In the genomic region with DNA sequence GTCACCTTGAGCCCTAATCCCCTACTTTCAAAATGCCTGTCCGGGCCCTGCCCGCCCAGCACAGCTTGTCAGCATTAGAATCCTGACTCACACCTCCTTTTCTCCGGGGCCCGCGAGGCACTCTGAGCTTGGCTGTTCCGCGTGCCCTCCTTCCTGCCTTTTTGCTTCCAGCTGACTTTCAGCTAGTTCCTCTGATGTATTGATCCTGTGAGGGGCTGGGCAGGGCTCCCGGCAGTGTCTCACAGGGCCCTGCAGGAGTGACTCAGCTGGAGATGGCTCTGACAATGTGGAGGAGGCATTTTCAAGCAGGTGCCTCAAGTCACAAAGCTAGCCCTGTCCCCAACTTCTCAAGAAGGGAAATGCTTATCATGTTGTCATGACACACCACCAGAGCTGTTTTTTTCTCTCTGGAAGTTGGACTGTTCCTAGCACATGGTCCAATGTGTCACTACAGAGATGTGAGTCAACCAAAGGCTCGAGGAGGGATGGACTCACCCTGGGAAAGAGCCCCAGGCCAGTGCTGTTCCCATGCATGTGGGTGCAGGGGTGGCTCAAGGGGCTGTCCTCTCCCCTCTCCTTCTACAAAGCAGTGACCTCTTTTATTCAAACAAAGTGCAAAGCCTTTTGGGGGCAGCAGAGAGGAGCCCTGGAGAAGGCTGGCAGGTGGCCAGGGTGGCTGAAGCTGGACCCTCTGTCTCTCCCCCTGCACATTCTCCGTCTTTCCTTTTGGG, we compare ENCODE assay signal across 12 cellular contexts. TPM values are rescaled to one million over a fixed set of nuclear protein-coding genes. Genes with fewer than 3 reads are reported as not detected.
DNase-seq lines count a peak whose midpoint lies in the region; FAIRE-seq and TF ChIP-seq lines count a peak whose summit lies in the region.
"Had no signal": no experiment of that assay in that cellular context is flagged by ENCODE, and none has a peak within 500 bp of the region (broad histone marks: within the 10 kb centered on the region; RNA-seq: fewer than 3 reads in every experiment).

No MANE protein-coding gene starts in this region.

- dilution Hi-C loops in keratinocyte (cut with MboI; ENCODE audit: extremely low pct_ligation_motif_present, low sequenced_read_pairs) = no loop called here

- H3K27ac Mint-ChIP-seq in CD14-positive monocyte (peak overlapping the region in 5 of 7 donors; percentile 33 to 82 (median 72)), astrocyte (ENCODE audit: unreplicated experiment) (peak overlapping the region; percentile 66)
- H3K27ac Mint-ChIP-seq: activated naive CD8-positive, alpha-beta T cell treated with anti-CD3 and anti-CD28 coated beads for 36 hours had no signal

- H3K9ac ChIP-seq in astrocyte (ENCODE audit: low read length) (no peak overlapping the region), keratinocyte (ENCODE audit: control insufficient read depth, extremely low read depth, insufficient read depth, low read length) (no peak overlapping the region)

- H3K79me2 ChIP-seq in astrocyte (ENCODE audit: insufficient read depth, low read length) = no peaks in the 10 kb centered on the region
- no peaks in the 10 kb centered on the region for H3K79me2 ChIP-seq in keratinocyte (ENCODE audit: control insufficient read depth, insufficient read depth, low read length)

- H3K4me3 ChIP-seq in astrocyte (ENCODE audit: insufficient read depth, low read depth, low read length) (no peak overlapping the region), keratinocyte (ENCODE audit: control insufficient read depth in 2 of 3, extremely low read depth in 1 of 3, insufficient read depth in 2 of 3, low read depth in 1 of 3, low read length in 3 of 3) (no peak overlapping the region)
- H3K4me3 ChIP-seq: SJSA1 had no signal

- H3K27me3 ChIP-seq in astrocyte (ENCODE audit: insufficient read depth, low read length) (peaks cover 3% of the 10 kb centered on the region), keratinocyte (ENCODE audit: control insufficient read depth, extremely low read depth, insufficient read depth, low read length) (no peaks in the 10 kb centered on the region)

- peaks cover 0 to 4% (median 2%) of the 10 kb centered on the region in 3 donors for H3K27me3 Mint-ChIP-seq in CD14-positive monocyte (ENCODE audit: low read depth in 3 of 3)
- peaks cover 7% of the 10 kb centered on the region for H3K27me3 Mint-ChIP-seq in astrocyte (ENCODE audit: low read depth, unreplicated experiment)
- H3K27me3 Mint-ChIP-seq: activated naive CD8-positive, alpha-beta T cell treated with anti-CD3 and anti-CD28 coated beads for 36 hours had no signal

- H3K36me3 Mint-ChIP-seq in CD14-positive monocyte (peaks cover 0 to 4% of the 10 kb centered on the region in 2 donors), astrocyte (ENCODE audit: low read depth, unreplicated experiment) (no peaks in the 10 kb centered on the region)
- H3K36me3 Mint-ChIP-seq: activated naive CD8-positive, alpha-beta T cell treated with anti-CD3 and anti-CD28 coated beads for 36 hours had no signal

- H3K4me1 ChIP-seq in astrocyte (ENCODE audit: insufficient read depth, low read length) = peaks cover 10% of the 10 kb centered on the region
- H3K4me1 ChIP-seq in keratinocyte (ENCODE audit: control insufficient read depth, extremely low read depth, insufficient read depth, low read length) = peaks cover 18% of the 10 kb centered on the region
- H3K4me1 ChIP-seq: SJSA1 had no signal

- no peak for DNase-seq in CD14-positive monocyte (ENCODE audit: low spot score)
- DNase-seq in HPDE6-E6E7 (ENCODE audit: extremely low spot score) = peak; percentile 91
- DNase-seq in astrocyte (ENCODE audit: low read depth) = peak; percentile 21
- peak; percentile 75 for DNase-seq in keratinocyte (ENCODE audit: low read depth, low spot score)
- DNase-seq in dermis blood vessel endothelial cell = no peak
- no peak for DNase-seq in DMS153 treated with DMSO at 0.1 percent for 48 hours (lab: John Stamatoyannopoulos, UW; ENCODE audit: unreplicated experiment)
- DNase-seq in activated CD8-positive, alpha-beta memory T cell treated with anti-CD3 and anti-CD28 coated beads, Interleukin-2, amount 50 U/mL, for 48 hours = no peak
- DNase-seq in DMS53 treated with DMSO at 0.1 percent for 48 hours (lab: John Stamatoyannopoulos, UW; ENCODE audit: unreplicated experiment) = no peak
- DNase-seq: activated CD4-positive, alpha-beta T cell treated with anti-CD3 and anti-CD28 coated beads, Interleukin-2, amount 50 U/mL, for 4 hours; activated naive CD8-positive, alpha-beta T cell treated with anti-CD3 and anti-CD28 coated beads for 36 hours; stimulated activated CD4-positive, alpha-beta T cell treated with anti-CD3 and anti-CD28 coated beads, Interleukin-2, amount 100 ng/mL, for 24 hours had no signal

- H2AFZ ChIP-seq in astrocyte (ENCODE audit: low read depth, low read length) = no peak overlapping the region
- no peak overlapping the region for H2AFZ ChIP-seq in keratinocyte (ENCODE audit: control insufficient read depth, low read length)

- H3K27ac ChIP-seq in astrocyte (ENCODE audit: low read depth, low read length) (no peak overlapping the region), keratinocyte (ENCODE audit: control insufficient read depth, insufficient read depth, low read length) (peak overlapping the region; percentile 27)
- H3K27ac ChIP-seq: SJSA1 had no signal

- no peaks in the 10 kb centered on the region for H3K9me1 ChIP-seq in keratinocyte (ENCODE audit: control insufficient read depth, extremely low read depth, insufficient read depth, low read length)

- H3K36me3 ChIP-seq in astrocyte (ENCODE audit: insufficient read depth, low read length) (no peaks in the 10 kb centered on the region), keratinocyte (ENCODE audit: control insufficient read depth in 2 of 2, extremely low read depth in 1 of 2, insufficient read depth in 2 of 2, low read length in 2 of 2) (no peaks in the 10 kb centered on the region)
- H3K36me3 ChIP-seq: SJSA1 had no signal

- peaks cover 0 to 4% (median 0%) of the 10 kb centered on the region in 7 donors for H3K9me3 Mint-ChIP-seq in CD14-positive monocyte
- H3K9me3 Mint-ChIP-seq in astrocyte (ENCODE audit: unreplicated experiment) = no peaks in the 10 kb centered on the region
- H3K9me3 Mint-ChIP-seq: activated naive CD8-positive, alpha-beta T cell treated with anti-CD3 and anti-CD28 coated beads for 36 hours had no signal

- no peak for FAIRE-seq in astrocyte (lab: Jason Lieb, UNC)
- FAIRE-seq in keratinocyte (lab: Jason Lieb, UNC) = peak; percentile 90

- H4K20me1 ChIP-seq in astrocyte (ENCODE audit: insufficient read depth, low read length) (no peaks in the 10 kb centered on the region), keratinocyte (ENCODE audit: control insufficient read depth, extremely low read depth, insufficient read depth, low read length) (no peaks in the 10 kb centered on the region)

- no peaks in the 10 kb centered on the region for H3K9me3 ChIP-seq in astrocyte (ENCODE audit: insufficient read depth, low read depth, low read length)
- no peaks in the 10 kb centered on the region for H3K9me3 ChIP-seq in keratinocyte (ENCODE audit: control insufficient read depth, low read depth, low read length)
- H3K9me3 ChIP-seq: SJSA1 had no signal

- TF ChIP-seq CTCF in CD14-positive monocyte (IDR thresholded peaks at IDR 0.05) (no peak), astrocyte (IDR thresholded peaks at IDR 0.05; ENCODE audit: insufficient read depth, low read depth, low read length) (no peak), keratinocyte (optimal IDR thresholded peaks at IDR 0.05 in 1 of 3, IDR thresholded peaks at IDR 0.05 in 1 of 3, conservative IDR thresholded peaks at IDR 0.05 in 1 of 3; ENCODE audit: extremely low read depth in 1 of 3, insufficient read depth in 2 of 3, low read length in 3 of 3) (no peak)

- intact Hi-C loops in CD14-positive monocyte (cut with micrococcal nuclease) = no loop called here

- H3K4me1 Mint-ChIP-seq in CD14-positive monocyte (peaks cover 50% of the 10 kb centered on the region), astrocyte (ENCODE audit: low read depth, unreplicated experiment) (peaks cover 12% of the 10 kb centered on the region)
- H3K4me1 Mint-ChIP-seq: activated naive CD8-positive, alpha-beta T cell treated with anti-CD3 and anti-CD28 coated beads for 36 hours had no signal

- H3K4me2 ChIP-seq in astrocyte (ENCODE audit: low read length) = peak overlapping the region; percentile 5
- H3K4me2 ChIP-seq in keratinocyte (ENCODE audit: control insufficient read depth, extremely low read depth, insufficient read depth, low read depth, low read length) = peak overlapping the region; percentile 22

- H3K4me3 Mint-ChIP-seq in CD14-positive monocyte (no peak overlapping the region), astrocyte (ENCODE audit: unreplicated experiment) (no peak overlapping the region)
- H3K4me3 Mint-ChIP-seq: activated naive CD8-positive, alpha-beta T cell treated with anti-CD3 and anti-CD28 coated beads for 36 hours had no signal

RNA-seq across cellular contexts. Expression of a gene that starts 30.6 kb away (rescaled TPM):
- polyA plus RNA-seq in CD14-positive monocyte (not detected), keratinocyte (not detected in 3 replicates)
- total RNA-seq in astrocyte (0.38 and 0.39 TPM in 2 replicates), dermis blood vessel endothelial cell (not detected in 2 replicates)
- polyA plus RNA-seq in keratinocyte (2011; ENCODE audit: low read depth) = not detected
- polyA plus RNA-seq in keratinocyte (2011; cell fraction: cytosol; rRNA removed) = not detected in 2 replicates
- polyA plus RNA-seq in keratinocyte (2011; cell fraction: nucleus; rRNA removed) = not detected in 2 replicates
- not detected in 2 replicates for polyA plus RNA-seq in keratinocyte (2012; ENCODE audit: low replicate concordance)
- polyA minus RNA-seq in keratinocyte = not detected in 3 replicates
- polyA minus RNA-seq in keratinocyte (2011; cell fraction: cytosol; rRNA and poly(A)+ RNA removed) = not detected
- not detected in 2 replicates for polyA minus RNA-seq in keratinocyte (2011; cell fraction: nucleus; rRNA and poly(A)+ RNA removed)
- total RNA-seq: activated naive CD8-positive, alpha-beta T cell treated with anti-CD3 and anti-CD28 coated beads for 36 hours; SJSA1 had no signal

Comparison
In these comparisons a context has a peak if more than half of its experiments do, and no peak if none do; other contexts are left out.
1. DNase-seq: peak in HPDE6-E6E7 (single experiment), astrocyte (single experiment) and keratinocyte (single experiment); none in CD14-positive monocyte (single experiment), dermis blood vessel endothelial cell (single experiment), DMS153 treated with DMSO at 0.1 percent for 48 hours (single experiment), activated CD8-positive, alpha-beta memory T cell treated with anti-CD3 and anti-CD28 coated beads, Interleukin-2, amount 50 U/mL, for 48 hours (single experiment) and DMS53 treated with DMSO at 0.1 percent for 48 hours (single experiment).